ENCODE assay signal across 8 cellular contexts in genomic region chr17:68291836-68292688, GRCh38. TPM values are rescaled to one million over a fixed set of nuclear protein-coding genes. Genes with fewer than 3 reads are reported as not detected.
DNase-seq lines count a peak whose midpoint lies in the region; ATAC-seq and TF ChIP-seq lines count a peak whose summit lies in the region.

No MANE protein-coding gene starts in this region.

- H3F3A ChIP-seq in OCI-LY1 (ENCODE audit: insufficient read depth, low read length): 0 out of 2 replicates have a peak, but pooled peaks cover 7% of the 10 kb centered on the region

- H3K9me3 ChIP-seq in CD4-positive, alpha-beta memory T cell (ENCODE audit: control insufficient read depth in 1 of 2, low read length in 2 of 2): no peaks in the 10 kb centered on the region
- H3K9me3 ChIP-seq in OCI-LY1 (ENCODE audit: low read length): no peaks in the 10 kb centered on the region
- no peaks in the 10 kb centered on the region for H3K9me3 ChIP-seq in esophagus squamous epithelium
- no peaks in the 10 kb centered on the region for H3K9me3 ChIP-seq in naive thymus-derived CD4-positive, alpha-beta T cell (ENCODE audit: control insufficient read depth in 2 of 3, low read length in 3 of 3)

- H3K4me3 ChIP-seq in CD4-positive, alpha-beta memory T cell (ENCODE audit: low read length in 2 of 2): peak overlapping the region; percentile 18 to 90
- H3K4me3 ChIP-seq in OCI-LY1 (ENCODE audit: low read depth, low read length, poor library complexity, severe bottlenecking): peak overlapping the region; percentile 99
- peak overlapping the region; percentile 68 to 90 (median 87) for H3K4me3 ChIP-seq in esophagus squamous epithelium
- peak overlapping the region; percentile 92 for H3K4me3 ChIP-seq in naive thymus-derived CD4-positive, alpha-beta T cell (ENCODE audit: low read length)

- no peaks in the 10 kb centered on the region for H3K9me2 ChIP-seq in OCI-LY1 (ENCODE audit: low read depth, low read length)

- H3K27me3 ChIP-seq in CD4-positive, alpha-beta memory T cell (ENCODE audit: insufficient read depth, low read length): no peaks in the 10 kb centered on the region
- H3K27me3 ChIP-seq in OCI-LY1 (ENCODE audit: insufficient read depth, low read length): no peaks in the 10 kb centered on the region
- peaks cover 0 to 26% (median 0%) of the 10 kb centered on the region in 4 donors for H3K27me3 ChIP-seq in esophagus squamous epithelium
- no peaks in the 10 kb centered on the region for H3K27me3 ChIP-seq in naive thymus-derived CD4-positive, alpha-beta T cell (ENCODE audit: control insufficient read depth in 2 of 2, insufficient read depth in 2 of 2, low read length in 2 of 2)

- no peaks in the 10 kb centered on the region for H4K20me1 ChIP-seq in OCI-LY1 (ENCODE audit: insufficient read depth, low read length)

- peaks cover 78% of the 10 kb centered on the region for H3K4me1 ChIP-seq in CD4-positive, alpha-beta memory T cell (ENCODE audit: insufficient read depth, low read length)
- H3K4me1 ChIP-seq in OCI-LY1 (ENCODE audit: insufficient read depth, low read length, severe bottlenecking): peaks cover 66% of the 10 kb centered on the region
- H3K4me1 ChIP-seq in esophagus squamous epithelium: peaks cover 32 to 87% (median 32%) of the 10 kb centered on the region in 3 donors
- H3K4me1 ChIP-seq in naive thymus-derived CD4-positive, alpha-beta T cell (ENCODE audit: control insufficient read depth in 2 of 2, insufficient read depth in 2 of 2, low read length in 2 of 2): peaks cover 52% of the 10 kb centered on the region in 2 donors

- peak overlapping the region; percentile 74 to 87 (median 84) for H3K4me3 Mint-ChIP-seq in CD4-positive, alpha-beta memory T cell
- peak overlapping the region; percentile 82 to 100 (median 88) for H3K4me3 Mint-ChIP-seq in naive thymus-derived CD4-positive, alpha-beta T cell
- peak overlapping the region; percentile 87 to 93 for H3K4me3 Mint-ChIP-seq in stimulated activated naive B cell treated with anti-CD40 and anti-IgM and Interleukin-4, amounts not matched to agents 10 μg/mL and 1 μg/mL and 100 μg/mL, for 72 hours

- H3K36me3 Mint-ChIP-seq in CD4-positive, alpha-beta memory T cell: peaks cover 0 to 6% of the 10 kb centered on the region in 2 donors
- peaks cover 0 to 17% (median 0%) of the 10 kb centered on the region in 5 donors for H3K36me3 Mint-ChIP-seq in naive thymus-derived CD4-positive, alpha-beta T cell
- peaks cover 2 to 3% of the 10 kb centered on the region in 2 donors for H3K36me3 Mint-ChIP-seq in stimulated activated naive B cell treated with anti-CD40 and anti-IgM and Interleukin-4, amounts not matched to agents 10 μg/mL and 1 μg/mL and 100 μg/mL, for 72 hours

- peak; percentile 96 to 98 (median 97) for DNase-seq in CD4-positive, alpha-beta memory T cell
- DNase-seq in activated T-cell treated with anti-CD3 and anti-CD28 coated beads for 48 hours (ENCODE audit: low read depth): peak; percentile 83
- peak; percentile 73 for DNase-seq in esophagus squamous epithelium (lab: John Stamatoyannopoulos, UW)
- peak; percentile 80 to 98 (median 96) for DNase-seq in naive thymus-derived CD4-positive, alpha-beta T cell
- peak; percentile 88 for DNase-seq in stimulated activated naive B cell treated with anti-CD40 and anti-IgM and Interleukin-4, amounts not matched to agents 10 μg/mL and 1 μg/mL and 100 μg/mL, for 72 hours

- peak overlapping the region; percentile 89 to 99 (median 93) for H3K27ac Mint-ChIP-seq in CD4-positive, alpha-beta memory T cell
- peak overlapping the region; percentile 83 to 99 (median 91) for H3K27ac Mint-ChIP-seq in naive thymus-derived CD4-positive, alpha-beta T cell
- H3K27ac Mint-ChIP-seq in stimulated activated naive B cell treated with anti-CD40 and anti-IgM and Interleukin-4, amounts not matched to agents 10 μg/mL and 1 μg/mL and 100 μg/mL, for 72 hours: peak overlapping the region; percentile 92

- no peaks in the 10 kb centered on the region for H3K27me3 Mint-ChIP-seq in CD4-positive, alpha-beta memory T cell
- H3K27me3 Mint-ChIP-seq in naive thymus-derived CD4-positive, alpha-beta T cell: peaks cover 0 to 16% (median 0%) of the 10 kb centered on the region in 5 donors
- peaks cover 0 to 4% of the 10 kb centered on the region in 2 donors for H3K27me3 Mint-ChIP-seq in stimulated activated naive B cell treated with anti-CD40 and anti-IgM and Interleukin-4, amounts not matched to agents 10 μg/mL and 1 μg/mL and 100 μg/mL, for 72 hours

- peak overlapping the region; percentile 100 for H3K9ac ChIP-seq in OCI-LY1 (ENCODE audit: low read length)

- H3K9me3 Mint-ChIP-seq in CD4-positive, alpha-beta memory T cell: no peaks in the 10 kb centered on the region
- H3K9me3 Mint-ChIP-seq in naive thymus-derived CD4-positive, alpha-beta T cell: peaks cover 0 to 3% (median 0%) of the 10 kb centered on the region in 11 donors
- H3K9me3 Mint-ChIP-seq in stimulated activated naive B cell treated with anti-CD40 and anti-IgM and Interleukin-4, amounts not matched to agents 10 μg/mL and 1 μg/mL and 100 μg/mL, for 72 hours: no peaks in the 10 kb centered on the region

- H2AFZ ChIP-seq in OCI-LY1 (ENCODE audit: low read length): no peak overlapping the region

- H3K27ac ChIP-seq in CD4-positive, alpha-beta memory T cell (ENCODE audit: low read depth, low read length): peak overlapping the region; percentile 90
- H3K27ac ChIP-seq in OCI-LY1 (ENCODE audit: low read depth, low read length, poor library complexity, severe bottlenecking) (peak overlapping the region; percentile 98), esophagus squamous epithelium (peak overlapping the region; percentile 82 to 93 (median 90))
- peak overlapping the region; percentile 95 for H3K27ac ChIP-seq in naive thymus-derived CD4-positive, alpha-beta T cell (ENCODE audit: low read depth, low read length)

- CTCF ChIA-PET in CD4-positive, alpha-beta memory T cell (lab: Charles Lee; ENCODE audit: partially characterized antibody): interaction anchor here (0.8 to 5.4 kb wide), 14 partner anchors 10 to 145 kb away, joined by 3 to 21 read pairs (median 6); no protein-coding TSS in a partner anchor
- CTCF ChIA-PET in naive thymus-derived CD4-positive, alpha-beta T cell (lab: Charles Lee): interaction anchor here (0.7 to 2.2 kb wide), 9 partner anchors 28 to 145 kb away, joined by 3 to 9 read pairs (median 3); no protein-coding TSS in a partner anchor

- TF ChIP-seq POLR2A in esophagus squamous epithelium (IDR thresholded peaks at IDR 0.05): peak in 1 of 4 donors; percentile 84

- peaks cover 53 to 84% (median 63%) of the 10 kb centered on the region in 4 donors for H3K4me1 Mint-ChIP-seq in CD4-positive, alpha-beta memory T cell
- H3K4me1 Mint-ChIP-seq in naive thymus-derived CD4-positive, alpha-beta T cell: peaks cover 45 to 79% (median 69%) of the 10 kb centered on the region in 7 donors
- H3K4me1 Mint-ChIP-seq in stimulated activated naive B cell treated with anti-CD40 and anti-IgM and Interleukin-4, amounts not matched to agents 10 μg/mL and 1 μg/mL and 100 μg/mL, for 72 hours: peaks cover 35 to 46% of the 10 kb centered on the region in 2 donors

- H3K36me3 ChIP-seq in CD4-positive, alpha-beta memory T cell (ENCODE audit: insufficient read depth, low read length): no peaks in the 10 kb centered on the region
- H3K36me3 ChIP-seq in OCI-LY1 (ENCODE audit: insufficient read depth, low read length) (peaks cover 22% of the 10 kb centered on the region; the same call in 1 of the 2 replicates), esophagus squamous epithelium (no peaks in the 10 kb centered on the region)
- no peaks in the 10 kb centered on the region for H3K36me3 ChIP-seq in naive thymus-derived CD4-positive, alpha-beta T cell (ENCODE audit: control insufficient read depth in 2 of 3, insufficient read depth in 3 of 3, low read length in 3 of 3)

- TF ChIP-seq CTCF in OCI-LY1 (IDR thresholded peaks at IDR 0.05; ENCODE audit: low read length): peak; percentile 41
- peak in 1 of 6 experiments; percentile 14 for TF ChIP-seq CTCF in esophagus squamous epithelium (IDR thresholded peaks at IDR 0.05)

- ATAC-seq in GM19397 (IDR thresholded peaks at IDR 0.05; ENCODE audit: unreplicated experiment) (peak; percentile 55), HG03521 (IDR thresholded peaks at IDR 0.05; ENCODE audit: unreplicated experiment) (peak; percentile 59)
- ATAC-seq in naive thymus-derived CD4-positive, alpha-beta T cell: peak; percentile 83
- ATAC-seq in stimulated activated naive B cell treated with anti-CD40 and anti-IgM and Interleukin-4, amounts not matched to agents 10 μg/mL and 1 μg/mL and 100 μg/mL, for 72 hours (replicated peaks): peak; percentile 75 to 81

- 2 to 8% methylated on average over 12 to 20 of the region's 76 CpGs for WGBS in esophagus squamous epithelium, 2 donors

- H3K79me2 ChIP-seq in OCI-LY1 (ENCODE audit: insufficient read depth, low read length): peaks cover 38% of the 10 kb centered on the region

- intact Hi-C loops in CD4-positive, alpha-beta memory T cell (cut with micrococcal nuclease): loop anchor here (1.0 to 5.0 kb wide), 9 partner anchors 29 to 220 kb away; partner anchors contain the start of genes AMZ2, PRKAR1A and WIPI1
- intact Hi-C loops in esophagus squamous epithelium (cut with DNase I): no loop called here
- intact Hi-C loops in naive thymus-derived CD4-positive, alpha-beta T cell (cut with micrococcal nuclease): loop anchor here (1.0 to 5.0 kb wide), 18 partner anchors 29 to 1035 kb away; partner anchors contain the start of genes WIPI1 (in 2 of the 2), ABCA5 (in 1 of the 2), AMZ2 (in 1 of the 2) and BPTF (in 1 of the 2)

- POLR2A ChIA-PET in CD4-positive, alpha-beta memory T cell (lab: Charles Lee; ENCODE audit: partially characterized antibody): interaction anchor here (0.6 to 9.3 kb wide), 45 partner anchors 11 to 324 kb away, joined by 3 to 151 read pairs (median 10); partner anchors contain the start of genes AMZ2, KPNA2, PRKAR1A and WIPI1
- POLR2A ChIA-PET in naive thymus-derived CD4-positive, alpha-beta T cell (lab: Charles Lee): interaction anchor here (0.6 to 6.7 kb wide), 50 partner anchors 9 to 850 kb away, joined by 3 to 84 read pairs (median 6); partner anchors contain the start of genes AMZ2, PRKAR1A and WIPI1

- peak overlapping the region; percentile 83 for H3K4me2 ChIP-seq in OCI-LY1 (ENCODE audit: low read length)

RNA-seq across cellular contexts. Expression of gene ARSG, which starts 0.8 kb away (rescaled TPM):
- total RNA-seq in CD4-positive, alpha-beta memory T cell: 10 to 100 TPM; 13.6 to 19.1 TPM
- 10 to 100 TPM; 10.4 to 12.6 TPM for polyA plus RNA-seq in CD4-positive, alpha-beta memory T cell
- 1 to 10 TPM; 6.1 to 8.9 (median 7.0) TPM for total RNA-seq in esophagus squamous epithelium
- total RNA-seq in naive thymus-derived CD4-positive, alpha-beta T cell: 10 to 100 TPM in 4 of 5 experiments, 1 to 10 TPM in 1; 7.3 to 20.0 (median 13.2) TPM
- 1 to 10 TPM; 7.9 to 8.5 TPM for polyA plus RNA-seq in naive thymus-derived CD4-positive, alpha-beta T cell

RNA-seq across cellular contexts. Expression of gene SLC16A6, which starts 1.1 kb away (rescaled TPM):
- 1 to 10 TPM; 6.9 to 7.4 TPM for total RNA-seq in CD4-positive, alpha-beta memory T cell
- polyA plus RNA-seq in CD4-positive, alpha-beta memory T cell: 1 to 10 TPM; 1.7 to 2.0 TPM
- 10 to 100 TPM in 3 of 4 donors, 1 to 10 TPM in 1; 9.2 to 20.9 (median 17.8) TPM for total RNA-seq in esophagus squamous epithelium
- 10 to 100 TPM in 1 of 5 experiments, 1 to 10 TPM in 4; 4.0 to 12.5 (median 6.8) TPM for total RNA-seq in naive thymus-derived CD4-positive, alpha-beta T cell
- 1 to 10 TPM in 1 of 2 donors, under 1 TPM in 1; 0.74 to 1.1 TPM for polyA plus RNA-seq in naive thymus-derived CD4-positive, alpha-beta T cell

RNA-seq across cellular contexts. Expression of gene AMZ2, which starts 44.2 kb away (rescaled TPM):
- total RNA-seq in CD4-positive, alpha-beta memory T cell: 10 to 100 TPM; 66.1 to 81.2 TPM
- polyA plus RNA-seq in CD4-positive, alpha-beta memory T cell: 100 to 1,000 TPM; 114 to 161 TPM
- 10 to 100 TPM; 13.7 to 47.7 (median 35.1) TPM for total RNA-seq in esophagus squamous epithelium
- total RNA-seq in naive thymus-derived CD4-positive, alpha-beta T cell: 10 to 100 TPM; 47.6 to 85.5 (median 73.8) TPM
- 100 to 1,000 TPM in 1 of 2 donors, 10 to 100 TPM in 1; 98.4 to 103 TPM for polyA plus RNA-seq in naive thymus-derived CD4-positive, alpha-beta T cell

Comparison
In these comparisons a context has a peak if more than half of its experiments do, and no peak if none do; other contexts are left out.
1. Peak in every context shown above with its lines: DNase-seq, ATAC-seq, H3K4me3 ChIP-seq and H3K27ac ChIP-seq.